ENCODE assay signal across 33 cellular contexts in the genomic region with DNA sequence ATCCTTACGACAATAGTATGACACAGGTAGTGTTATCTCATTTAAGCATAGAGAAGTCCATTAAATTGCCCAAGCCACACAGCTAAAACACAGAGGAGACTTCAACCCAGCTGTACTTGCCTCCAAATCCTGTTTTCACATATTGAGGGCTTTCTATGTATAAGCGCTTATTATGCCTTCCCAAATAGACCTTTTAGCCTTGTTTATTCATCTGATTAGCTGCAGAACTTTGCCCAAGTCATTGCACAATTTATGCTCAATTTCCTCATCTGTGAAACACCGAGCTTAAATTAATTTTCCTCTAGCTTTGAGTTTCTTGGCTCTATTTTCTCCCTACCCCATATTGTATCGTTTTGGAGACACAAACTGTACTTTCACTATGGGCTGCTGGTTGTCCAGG. TPM values are rescaled to one million over a fixed set of nuclear protein-coding genes. Genes with fewer than 3 reads are reported as not detected.
"Had no signal": no experiment of that assay in that cellular context is flagged by ENCODE, and none has a peak within 500 bp of the region (broad histone marks: within the 10 kb centered on the region; RNA-seq: fewer than 3 reads in every experiment).

No MANE protein-coding gene starts in this region.

- H3K36me3 ChIP-seq: MG63 had no signal

- H3K27ac ChIP-seq: KMS-11 had no signal

- H3K4me3 ChIP-seq: MG63 had no signal

- H3K9me3 ChIP-seq: MG63 had no signal

- H3K4me2 ChIP-seq: KMS-11 had no signal

- H3K9ac ChIP-seq: KMS-11 had no signal

- DNase-seq: Kasumi-1, MV-4-11, NCI-H1092, NCI-H1092 treated with DMSO at 0.1 percent for 48 hours, NCI-H1105, NCI-H1105 treated with DMSO at 0.1 percent for 48 hours, NCI-H1417, NCI-H1417 treated with DMSO at 0.1 percent for 48 hours, NCI-H1436 treated with DMSO at 0.1 percent for 48 hours, NCI-H146, NCI-H1694, NCI-H1694 treated with DMSO at 0.1 percent for 48 hours, NCI-H187, NCI-H187 treated with DMSO at 0.1 percent for 48 hours, NCI-H1930, NCI-H2029, NCI-H2029 treated with DMSO at 0.1 percent for 48 hours, NCI-H2081, NCI-H2081 treated with DMSO at 0.1 percent for 48 hours, NCI-H2107, NCI-H2171, NCI-H2171 treated with DMSO at 0.1 percent for 48 hours, NCI-H2227 treated with DMSO at 0.1 percent for 48 hours, NCI-H226, NCI-H345, NCI-H446, NCI-H446 treated with DMSO at 0.1 percent for 48 hours had no signal

RNA-seq across cellular contexts. Expression of a gene that starts 15.5 kb away (rescaled TPM):
- total RNA-seq: LHCN-M2, M059J, MCF 10A, NCI-H460 had no signal
